22 cellular contexts compared by ENCODE assay signal in genomic region chr10:69766161-69766910, GRCh38. TPM values are rescaled to one million over a fixed set of nuclear protein-coding genes. Genes with fewer than 3 reads are reported as not detected.
DNase-seq lines count a peak whose midpoint lies in the region; ATAC-seq and TF ChIP-seq lines count a peak whose summit lies in the region.
"Had no signal": no experiment of that assay in that cellular context is flagged by ENCODE, and none has a peak within 500 bp of the region (broad histone marks: within the 10 kb centered on the region; RNA-seq: fewer than 3 reads in every experiment).

No MANE protein-coding gene starts in this region.

- no peaks in the 10 kb centered on the region for H3K36me3 ChIP-seq in upper lobe of left lung
- H3K36me3 ChIP-seq: BLaER1, tibial nerve had no signal

- peak overlapping the region in 1 of 4 donors; percentile 23 for H3K27ac ChIP-seq in upper lobe of left lung
- H3K27ac ChIP-seq: 22Rv1, BLaER1, body of pancreas, tibial nerve had no signal

- 70 to 75% methylated on average over 9 to 10 of the region's 10 CpGs for WGBS in upper lobe of left lung, 2 donors

- H3K4me1 ChIP-seq in upper lobe of left lung: peaks cover 0 to 5% (median 0%) of the 10 kb centered on the region in 4 donors
- H3K4me1 ChIP-seq: BLaER1, tibial nerve had no signal

- no peak for TF ChIP-seq POLR2A in upper lobe of left lung (IDR thresholded peaks at IDR 0.05)

- TF ChIP-seq CTCF in upper lobe of left lung (IDR thresholded peaks at IDR 0.05): no peak

- peak; percentile 4 to 39 for ATAC-seq in upper lobe of left lung (ENCODE audit: low FRiP score in 2 of 2)
- ATAC-seq: activated CD8-positive, alpha-beta T cell treated with anti-CD3 and anti-CD28 coated beads, Interleukin-2, amount 10 ng/mL, durations not matched to agents 7 days and 5 days; activated naive CD4-positive, alpha-beta T cell treated with anti-CD3 and anti-CD28 coated beads, Interleukin-2, amount 50 U/mL, for 72 hours; activated T-cell treated with anti-CD3 and anti-CD28 coated beads, Interleukin-2, amount 50 U/mL, for 4 hours; body of pancreas; GM12878; PC-3 had no signal

- no peak overlapping the region for H3K4me3 ChIP-seq in upper lobe of left lung
- H3K4me3 ChIP-seq: BLaER1, body of pancreas, GM12878, tibial nerve had no signal

- H3K9me3 ChIP-seq in upper lobe of left lung: no peaks in the 10 kb centered on the region
- H3K9me3 ChIP-seq: BLaER1, body of pancreas, tibial nerve had no signal

- no peak for TF ChIP-seq EP300 in upper lobe of left lung (IDR thresholded peaks at IDR 0.05)

- peaks cover 0 to 2% (median 0%) of the 10 kb centered on the region in 4 donors for H3K27me3 ChIP-seq in upper lobe of left lung
- H3K27me3 ChIP-seq: BLaER1, body of pancreas, tibial nerve had no signal

- DNase-seq in DMS 273 (lab: John Stamatoyannopoulos, UW; ENCODE audit: unreplicated experiment) (peak; percentile 36), DMS 273 treated with DMSO at 0.1 percent for 48 hours (lab: John Stamatoyannopoulos, UW) (no peak), fibroblast of gingiva (ENCODE audit: low read depth) (peak; percentile 54), left kidney (ENCODE audit: low read depth, low spot score) (peak; percentile 40), upper lobe of left lung (peak in 1 of 2 donors; percentile 70), D341Med (ENCODE audit: low spot score) (no peak), T-helper 1 cell (no peak)
- DNase-seq in activated T-cell treated with anti-CD3 and anti-CD28 coated beads, Interleukin-2, amount 50 U/mL, for 48 hours: no peak
- DNase-seq: activated CD8-positive, alpha-beta T cell treated with anti-CD3 and anti-CD28 coated beads, Interleukin-2, amount 10 ng/mL, durations not matched to agents 7 days and 5 days; activated T-cell treated with anti-CD3 and anti-CD28 coated beads, Interleukin-2, amount 50 U/mL, for 4 hours; body of pancreas; cortex of kidney; NCI-H1105 treated with DMSO at 0.1 percent for 48 hours; NCI-H82; PC-3; stimulated activated naive CD4-positive, alpha-beta T cell treated with Interleukin-2 at 50 U/mL for 16 hours; T-helper 9 cell had no signal

RNA-seq across cellular contexts. Expression of gene COL13A1, which starts 35.4 kb away (rescaled TPM):
- total RNA-seq in upper lobe of left lung: 10 to 100 TPM in 3 of 6 donors, 1 to 10 TPM in 3; 4.3 to 21.2 (median 10.4) TPM
- total RNA-seq: activated CD8-positive, alpha-beta T cell treated with anti-CD3 and anti-CD28 coated beads, Interleukin-2, amount 10 ng/mL, durations not matched to agents 7 days and 5 days; activated naive CD4-positive, alpha-beta T cell treated with anti-CD3 and anti-CD28 coated beads, Interleukin-2, amount 50 U/mL, for 72 hours; activated T-cell treated with anti-CD3 and anti-CD28 coated beads, Interleukin-2, amount 50 U/mL, for 4 hours; GM12878 had no signal

Comparison
In these comparisons a context has a peak if more than half of its experiments do, and no peak if none do; other contexts are left out.
1. DNase-seq: peak in DMS 273 (single experiment), fibroblast of gingiva (single experiment) and left kidney (single experiment); none in DMS 273 treated with DMSO at 0.1 percent for 48 hours (single experiment), D341Med (single experiment), activated T-cell treated with anti-CD3 and anti-CD28 coated beads, Interleukin-2, amount 50 U/mL, for 48 hours (0 of 2) and T-helper 1 cell (0 of 5).